Comparison of ENCODE assay signal across 20 cellular contexts in the genomic region with DNA sequence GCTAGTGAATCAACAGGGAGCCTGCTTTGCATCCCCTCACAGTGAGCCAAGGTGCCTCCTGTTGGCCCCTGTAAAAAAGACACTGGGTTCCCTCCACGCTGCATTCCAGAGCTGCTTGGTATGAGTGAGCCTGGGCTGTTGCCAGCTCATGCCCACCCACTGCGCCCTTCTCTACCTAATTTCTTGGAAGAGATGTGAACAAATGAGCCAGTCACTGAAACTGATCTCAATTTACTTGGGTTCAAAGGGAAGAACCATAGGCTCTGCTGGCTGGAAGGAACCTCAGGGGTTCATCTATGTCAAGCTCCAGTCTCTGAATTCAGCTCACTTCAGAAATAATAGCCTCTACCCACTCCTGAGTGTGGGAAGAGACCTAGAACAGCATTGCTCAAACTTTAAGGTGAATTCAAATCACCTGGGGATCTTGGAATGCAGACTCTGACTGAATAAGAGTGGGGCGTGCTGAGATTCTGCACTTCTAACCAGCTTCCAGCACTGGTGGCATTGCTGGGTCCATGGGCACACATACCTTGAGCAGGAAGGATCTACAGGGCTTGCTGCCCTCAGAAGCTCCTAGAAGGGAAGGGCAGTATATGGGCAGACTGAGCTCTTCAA. TPM values are rescaled to one million over a fixed set of nuclear protein-coding genes. Genes with fewer than 3 reads are reported as not detected.
"Had no signal": no experiment of that assay in that cellular context is flagged by ENCODE, and none has a peak within 500 bp of the region (broad histone marks: within the 10 kb centered on the region; RNA-seq: fewer than 3 reads in every experiment).

No MANE protein-coding gene starts in this region.

- H3K27me3 Mint-ChIP-seq: type B pancreatic cell had no signal

- H3K4me1 ChIP-seq: gastroesophageal sphincter had no signal

- H3K36me3 ChIP-seq: esophagus squamous epithelium, gastroesophageal sphincter had no signal

- H3K4me3 ChIP-seq: esophagus squamous epithelium, gastroesophageal sphincter had no signal

- FAIRE-seq: islet of Langerhans, small intestine, urothelium cell line had no signal

- ATAC-seq: gastroesophageal sphincter; naive thymus-derived CD4-positive, alpha-beta T cell; right cardiac atrium had no signal

- H3K9me3 Mint-ChIP-seq: type B pancreatic cell had no signal

- H3K4me3 Mint-ChIP-seq: naive thymus-derived CD4-positive, alpha-beta T cell; type B pancreatic cell had no signal

- H3K36me3 Mint-ChIP-seq: naive thymus-derived CD4-positive, alpha-beta T cell; type B pancreatic cell had no signal

- H3K9me3 ChIP-seq: esophagus squamous epithelium, gastroesophageal sphincter had no signal

- DNase-seq: effector memory CD4-positive, alpha-beta T cell; esophagus squamous epithelium; foreskin fibroblast; glutamatergic neuron; kidney glomerular epithelial cell; naive thymus-derived CD4-positive, alpha-beta T cell; right cardiac atrium; small intestine; stimulated activated CD4-positive, alpha-beta T cell treated with anti-CD3 and anti-CD28 coated beads, Interleukin-12 subunit alpha, Interleukin-12 subunit beta, amount 100 ng/mL, for 4 hours; stimulated activated naive CD4-positive, alpha-beta T cell treated with Interleukin-2 at 50 U/mL for 16 hours had no signal

- H3K27ac Mint-ChIP-seq: naive thymus-derived CD4-positive, alpha-beta T cell; type B pancreatic cell had no signal

- H3K27ac ChIP-seq: epithelial cell of prostate, esophagus squamous epithelium, gastroesophageal sphincter had no signal

RNA-seq across cellular contexts. Expression of gene TMPRSS4, which starts 5.4 kb away (rescaled TPM):
- total RNA-seq: lung microvascular endothelial cell; mesenteric fat pad; mononuclear cell; naive thymus-derived CD4-positive, alpha-beta T cell; osteocyte; right cardiac atrium had no signal

RNA-seq across cellular contexts. Expression of gene SMIM35, which starts 15.2 kb away (rescaled TPM):
- total RNA-seq: esophagus squamous epithelium, liver, lung microvascular endothelial cell, mesenteric fat pad, osteocyte, right cardiac atrium had no signal
